Comparison of ENCODE assay signal across 1 cellular context in genomic region chr14:25042362-25043299, GRCh38.
A peak's percentile ranks its signal among the peaks of the same experiment; 100 is the strongest.
TF ChIP-seq lines count a peak whose summit lies in the region.

No MANE protein-coding gene starts in this region.

TF ChIP-seq in K562, 482 proteins besides CTCF, POLR2A, EP300 and RAD21 (continued from another document):
- TF ChIP-seq ZBTB5 (IDR thresholded peaks at IDR 0.05): no peak
- no peak for TF ChIP-seq RBM25 (IDR thresholded peaks at IDR 0.05; ENCODE audit: low read depth, low read length, severe bottlenecking)
- no peak for TF ChIP-seq MED1 (CRISPR knock-in tag; IDR thresholded peaks at IDR 0.05; ENCODE audit: borderline replicate concordance)
- TF ChIP-seq CBFA2T2 (conservative IDR thresholded peaks at IDR 0.05): no peak
- peak in 1 of 2 experiments; percentile 91; a peak in 2 of 4 replicates for TF ChIP-seq ARNT (IDR thresholded peaks at IDR 0.05)
- TF ChIP-seq MXD1 (CRISPR knock-in tag; IDR thresholded peaks at IDR 0.05; ENCODE audit: borderline replicate concordance, poor library complexity, severe bottlenecking): no peak
- TF ChIP-seq IRF2 (CRISPR knock-in tag; IDR thresholded peaks at IDR 0.05): no peak
- no peak for TF ChIP-seq BMI1 (IDR thresholded peaks at IDR 0.05; ENCODE audit: low read length)
- TF ChIP-seq ZNF324 (CRISPR knock-in tag; IDR thresholded peaks at IDR 0.05): no peak
- no peak for TF ChIP-seq ZKSCAN8 (CRISPR knock-in tag; IDR thresholded peaks at IDR 0.05)
- no peak for TF ChIP-seq ZNF217 (CRISPR knock-in tag; IDR thresholded peaks at IDR 0.05)
- no peak for TF ChIP-seq SLC30A9 (CRISPR knock-in tag; IDR thresholded peaks at IDR 0.05)
- TF ChIP-seq ZNF277 (CRISPR knock-in tag; IDR thresholded peaks at IDR 0.05; ENCODE audit: borderline replicate concordance): no peak
- no peak for TF ChIP-seq ZBTB17 (CRISPR knock-in tag; IDR thresholded peaks at IDR 0.05)
- no peak for TF ChIP-seq SMAD4 (CRISPR knock-in tag; conservative IDR thresholded peaks at IDR 0.05)
- no peak for TF ChIP-seq MYNN (IDR thresholded peaks at IDR 0.05)
- no peak for TF ChIP-seq MYNN (CRISPR knock-in tag; IDR thresholded peaks at IDR 0.05)
- TF ChIP-seq ZNF512 (tag; IDR thresholded peaks at IDR 0.05): no peak
- TF ChIP-seq MAFF (IDR thresholded peaks at IDR 0.05; ENCODE audit: low read length): peak; percentile 95
- TF ChIP-seq HNRNPUL1 (IDR thresholded peaks at IDR 0.05; ENCODE audit: low read length): no peak
- TF ChIP-seq MLX (CRISPR knock-in tag; conservative IDR thresholded peaks at IDR 0.05): no peak
- no peak for TF ChIP-seq RBM17 (IDR thresholded peaks at IDR 0.05; ENCODE audit: borderline replicate concordance, low read depth, low read length)
- TF ChIP-seq ZNF507 (tag; conservative IDR thresholded peaks at IDR 0.05): no peak
- no peak for TF ChIP-seq WHSC1 (IDR thresholded peaks at IDR 0.05; ENCODE audit: low read length)
